10 cellular contexts compared by ENCODE assay signal in the genomic region with DNA sequence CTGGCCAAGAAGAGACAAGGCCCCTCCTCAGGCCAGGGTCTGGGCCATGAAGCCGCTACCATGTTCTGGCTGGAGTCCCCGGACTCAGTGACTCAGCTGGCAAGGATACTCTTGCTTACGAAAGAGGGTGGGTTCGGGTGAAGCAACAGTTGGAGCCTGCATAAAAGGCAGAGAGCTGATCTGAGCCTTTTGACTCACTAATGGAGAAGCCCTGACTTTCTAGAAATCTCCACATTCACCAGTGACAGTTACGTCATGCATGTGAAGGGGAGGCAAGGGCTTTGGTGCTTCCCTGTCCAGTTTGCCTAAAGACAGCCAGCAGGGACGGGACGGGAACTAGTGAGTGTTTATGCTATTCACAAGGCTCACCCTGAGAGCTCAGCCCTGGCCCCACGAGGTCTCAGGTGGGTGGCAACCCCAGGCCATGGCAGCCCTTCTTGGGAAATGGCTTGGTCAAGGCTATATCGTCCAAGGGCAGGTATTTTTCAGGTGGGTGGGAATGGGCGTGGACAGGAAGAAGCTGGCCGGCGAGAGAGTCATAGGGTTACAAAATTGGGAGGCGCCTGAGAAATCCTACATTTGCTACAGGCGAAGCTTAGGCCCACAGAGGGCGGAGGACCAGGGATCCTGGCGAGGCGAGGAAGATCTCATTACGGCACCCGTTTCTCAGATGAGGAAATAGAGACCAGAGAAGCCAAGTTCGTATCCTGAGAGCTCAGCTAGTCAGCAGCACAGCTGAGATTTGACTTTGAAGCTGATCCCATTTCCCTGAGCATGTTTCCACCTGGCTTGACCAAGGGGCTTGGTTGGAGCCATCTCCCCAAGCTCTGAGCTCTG.
A peak's percentile ranks its signal among the peaks of the same experiment; 100 is the strongest.
DNase-seq lines count a peak whose midpoint lies in the region; ATAC-seq, FAIRE-seq and TF ChIP-seq lines count a peak whose summit lies in the region.
"Had no signal": no experiment of that assay in that cellular context is flagged by ENCODE, and none has a peak within 500 bp of the region (broad histone marks: within the 10 kb centered on the region; RNA-seq: fewer than 3 reads in every experiment).

No MANE protein-coding gene starts in this region.

- no peak overlapping the region for H3K4ac ChIP-seq in H1 (replicated peaks; ENCODE audit: insufficient read length, low read depth, low read length)

- WGBS in H1 (ENCODE audit: extremely low coverage in 1 of 2, insufficient coverage in 1 of 2, insufficient read length in 1 of 2, insufficient replicate concordance in 2 of 2, low coverage in 1 of 2, low lambda C conversion rate in 2 of 2, missing lambda C conversion rate in 1 of 2), 2 experiments = 89% methylated on average over 20 of the region's 20 CpGs; no CpG with 5 or more reads in 1 of the 2 experiments

- H2AFZ ChIP-seq in H1 (ENCODE audit: low read length) = no peak overlapping the region

- ATAC-seq in activated CD8-positive, alpha-beta memory T cell treated with anti-CD3 and anti-CD28 coated beads, Interleukin-2, amount 10 ng/mL, durations not matched to agents 7 days and 5 days = no peak
- ATAC-seq in HG03460 (IDR thresholded peaks at IDR 0.05; ENCODE audit: unreplicated experiment) = no peak

- no peak overlapping the region for H2BK120ac ChIP-seq in H1 (replicated peaks; ENCODE audit: low read depth, low read length)

- H3K4me1 ChIP-seq in H1 (replicated peaks in 1 of 4; ENCODE audit: control insufficient read depth in 3 of 4, insufficient read depth in 4 of 4, low read length in 3 of 4) (peaks cover 0 to 7% (median 0%) of the 10 kb centered on the region in 4 experiments; a peak in 1 of 7 replicates), uterus (no peaks in the 10 kb centered on the region)

- no peaks in the 10 kb centered on the region for H3K27me3 ChIP-seq in H1 (replicated peaks in 1 of 4; ENCODE audit: control insufficient read depth in 3 of 4, extremely low read depth in 1 of 4, insufficient read depth in 3 of 4, low read length in 3 of 4)
- H3K27me3 ChIP-seq in uterus = no peaks in the 10 kb centered on the region

- TF ChIP-seq CTCF in H1 (IDR thresholded peaks at IDR 0.05; ENCODE audit: control extremely low read depth in 1 of 3, insufficient read depth in 1 of 3, low read depth in 1 of 3, low read length in 3 of 3) = no peak
- TF ChIP-seq CTCF in uterus (IDR thresholded peaks at IDR 0.05) = no peak

- no peak overlapping the region for H3K4me3 Mint-ChIP-seq in activated CD8-positive, alpha-beta memory T cell treated with anti-CD3 and anti-CD28 coated beads, Interleukin-2, amount 10 ng/mL, durations not matched to agents 7 days and 5 days

- no peak for FAIRE-seq in H1 (lab: Jason Lieb, UNC)

- no peak overlapping the region for H3K23ac ChIP-seq in H1 (ENCODE audit: insufficient read length)

- H3K4me2 ChIP-seq in H1 (ENCODE audit: insufficient read depth in 1 of 2, low read depth in 2 of 2, low read length in 2 of 2) = no peak overlapping the region

- no peak overlapping the region for H3K27ac ChIP-seq in H1 (ENCODE audit: low read depth, low read length)
- H3K27ac ChIP-seq in uterus = no peak overlapping the region

- H2AK5ac ChIP-seq in H1 (ENCODE audit: low read depth, low read length) = no peak overlapping the region

- no peaks in the 10 kb centered on the region for H3K23me2 ChIP-seq in H1 (ENCODE audit: low read depth, low read length)

- no peak overlapping the region for H4K91ac ChIP-seq in H1 (replicated peaks; ENCODE audit: insufficient read length, low read length)

- peak overlapping the region; percentile 12; the same call in 1 of the 2 replicates for H4K8ac ChIP-seq in H1 (ENCODE audit: extremely low read depth, insufficient read depth, low read length)

- H3K36me3 ChIP-seq in H1 (ENCODE audit: control insufficient read depth in 2 of 4, insufficient read depth in 4 of 4, low read length in 3 of 4) = no peaks in the 10 kb centered on the region; a peak in 1 of 8 replicates
- H3K36me3 ChIP-seq in uterus = no peaks in the 10 kb centered on the region

- H3K56ac ChIP-seq in H1 (replicated peaks; ENCODE audit: insufficient read length, low read depth, low read length) = no peak overlapping the region

- no peaks in the 10 kb centered on the region for H3K79me2 ChIP-seq in H1 (ENCODE audit: control insufficient read depth in 1 of 2, insufficient read depth in 2 of 2, low read length in 2 of 2)

- POLR2A ChIA-PET in H1 (lab: Charles Lee; ENCODE audit: partially characterized antibody) = no interaction called here

- intact Hi-C loops in uterus (cut with DNase I; ENCODE audit: low total_unique reads) = no loop called here

- H2BK20ac ChIP-seq in H1 (ENCODE audit: low read length) = no peak overlapping the region

- peaks cover 2% of the 10 kb centered on the region for H3K27me3 Mint-ChIP-seq in activated CD8-positive, alpha-beta memory T cell treated with anti-CD3 and anti-CD28 coated beads, Interleukin-2, amount 10 ng/mL, durations not matched to agents 7 days and 5 days

- H2BK15ac ChIP-seq in H1 (ENCODE audit: low read length) = no peak overlapping the region

- no peaks in the 10 kb centered on the region for H3K36me3 Mint-ChIP-seq in activated CD8-positive, alpha-beta memory T cell treated with anti-CD3 and anti-CD28 coated beads, Interleukin-2, amount 10 ng/mL, durations not matched to agents 7 days and 5 days

- H3K79me1 ChIP-seq in H1 (ENCODE audit: low read depth, low read length) = no peaks in the 10 kb centered on the region

- no peaks in the 10 kb centered on the region for H3K9me3 Mint-ChIP-seq in activated CD8-positive, alpha-beta memory T cell treated with anti-CD3 and anti-CD28 coated beads, Interleukin-2, amount 10 ng/mL, durations not matched to agents 7 days and 5 days (ENCODE audit: low read depth)

- no peak overlapping the region; a peak in 1 of 7 replicates for H3K9ac ChIP-seq in H1 (replicated peaks in 1 of 4; ENCODE audit: extremely low read depth in 1 of 4, low read depth in 3 of 4, low read length in 3 of 4)

- no peaks in the 10 kb centered on the region for H4K20me1 ChIP-seq in H1 (replicated peaks in 1 of 2; ENCODE audit: control insufficient read depth in 1 of 2, insufficient read depth in 2 of 2, low read length in 2 of 2)

- DNase-seq in activated CD8-positive, alpha-beta memory T cell treated with anti-CD3 and anti-CD28 coated beads, Interleukin-2, amount 10 ng/mL, durations not matched to agents 7 days and 5 days = peak; percentile 34
- no peak for DNase-seq in activated CD8-positive, alpha-beta memory T cell treated with anti-CD3 and anti-CD28 coated beads, Interleukin-2, amount 50 U/mL, for 4 hours
- DNase-seq in H1 (ENCODE audit: low read depth in 1 of 2, low spot score in 2 of 2) (peak in 1 of 2 experiments; percentile 26), medulla oblongata (ENCODE audit: extremely low spot score) (peak; percentile 13), uterus (peak; percentile 51 to 69), iPS-NIHi7 (ENCODE audit: extremely low spot score) (no peak), activated T-cell treated with anti-CD3 and anti-CD28 coated beads for 4 hours (no peak)
- DNase-seq: activated gamma-delta T cell treated with Interleukin-2 at 50 U/mL for 16 hours, NCI-H2171 treated with DMSO at 0.1 percent for 48 hours had no signal

- H3K18ac ChIP-seq in H1 (ENCODE audit: extremely low read depth, low read length) = no peak overlapping the region

- no peak overlapping the region for H2BK12ac ChIP-seq in H1 (ENCODE audit: low read depth, low read length)

- no peak for TF ChIP-seq EP300 in H1 (IDR thresholded peaks at IDR 0.05; ENCODE audit: borderline replicate concordance in 1 of 2, low read depth in 2 of 2, low read length in 2 of 2)

- TF ChIP-seq POLR2A in H1 (IDR thresholded peaks at IDR 0.05; ENCODE audit: control extremely low read depth in 1 of 2, low read depth in 2 of 2, low read length in 2 of 2) (no peak), uterus (IDR thresholded peaks at IDR 0.05) (no peak)

- no peak overlapping the region for H4K5ac ChIP-seq in H1 (ENCODE audit: insufficient read length, low read depth, low read length)

- no peaks in the 10 kb centered on the region for H3K9me3 ChIP-seq in H1 (ENCODE audit: insufficient read depth in 2 of 2, low read depth in 1 of 2, low read length in 1 of 2)
- no peaks in the 10 kb centered on the region for H3K9me3 ChIP-seq in uterus

- no peak overlapping the region for H3K14ac ChIP-seq in H1 (ENCODE audit: insufficient read length)

- peaks cover 8% of the 10 kb centered on the region for H3K4me1 Mint-ChIP-seq in activated CD8-positive, alpha-beta memory T cell treated with anti-CD3 and anti-CD28 coated beads, Interleukin-2, amount 10 ng/mL, durations not matched to agents 7 days and 5 days

- CTCF ChIA-PET in activated CD8-positive, alpha-beta memory T cell treated with anti-CD3 and anti-CD28 coated beads, Interleukin-2, amount 10 ng/mL, durations not matched to agents 7 days and 5 days (lab: Charles Lee) = no interaction called here
- CTCF ChIA-PET in H1 (lab: Charles Lee; ENCODE audit: partially characterized antibody) = interaction anchor here (0.5 to 1.2 kb wide), 5 partner anchors 9 to 299 kb away, joined by 3 read pairs; no protein-coding TSS in a partner anchor

- no peak overlapping the region for H3K4me3 ChIP-seq in H1 (ENCODE audit: extremely low read depth in 1 of 4, insufficient read depth in 2 of 4, low read depth in 3 of 4, low read length in 4 of 4)
- H3K4me3 ChIP-seq in uterus = no peak overlapping the region

- H3K27ac Mint-ChIP-seq in activated CD8-positive, alpha-beta memory T cell treated with anti-CD3 and anti-CD28 coated beads, Interleukin-2, amount 10 ng/mL, durations not matched to agents 7 days and 5 days = no peak overlapping the region

- H2BK5ac ChIP-seq in H1 (ENCODE audit: low read depth, low read length) = peak overlapping the region; percentile 44; the same call in 1 of the 2 replicates

- no peak for TF ChIP-seq RAD21 in H1 (IDR thresholded peaks at IDR 0.05 in 1 of 2, conservative IDR thresholded peaks at IDR 0.05 in 1 of 2; ENCODE audit: low read depth in 2 of 2, low read length in 2 of 2)

TF ChIP-seq in H1, 55 proteins besides CTCF, POLR2A, EP300 and RAD21 (continues in another document):
- TF ChIP-seq JUND (IDR thresholded peaks at IDR 0.05; ENCODE audit: low read length) (no peak), FOSL1 (IDR thresholded peaks at IDR 0.05; ENCODE audit: insufficient read depth, low read depth, low read length) (no peak), CBX5 (IDR thresholded peaks at IDR 0.05; ENCODE audit: low read depth, low read length) (no peak), HDAC6 (IDR thresholded peaks at IDR 0.05; ENCODE audit: low read depth, low read length) (no peak), ZNF274 (IDR thresholded peaks at IDR 0.05; ENCODE audit: borderline replicate concordance, extremely low read depth, low read length) (no peak), MAFK (IDR thresholded peaks at IDR 0.05; ENCODE audit: low read depth, low read length) (no peak), TAF1 (IDR thresholded peaks at IDR 0.05; ENCODE audit: low read depth, low read length) (no peak), RBBP5 (IDR thresholded peaks at IDR 0.05; ENCODE audit: borderline replicate concordance, low read depth, low read length) (no peak)
- TF ChIP-seq, protein P1, sequence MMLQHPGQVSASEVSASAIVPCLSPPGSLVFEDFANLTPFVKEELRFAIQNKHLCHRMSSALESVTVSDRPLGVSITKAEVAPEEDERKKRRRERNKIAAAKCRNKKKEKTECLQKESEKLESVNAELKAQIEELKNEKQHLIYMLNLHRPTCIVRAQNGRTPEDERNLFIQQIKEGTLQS (IDR thresholded peaks at IDR 0.05; ENCODE audit: insufficient read depth, low read depth, low read length) = no peak

Comparison
In these comparisons a context has a peak if more than half of its experiments do, and no peak if none do; other contexts are left out.
1. DNase-seq: peak in activated CD8-positive, alpha-beta memory T cell treated with anti-CD3 and anti-CD28 coated beads, Interleukin-2, amount 10 ng/mL, durations not matched to agents 7 days and 5 days (single experiment), medulla oblongata (single experiment) and uterus (2 of 2); none in activated CD8-positive, alpha-beta memory T cell treated with anti-CD3 and anti-CD28 coated beads, Interleukin-2, amount 50 U/mL, for 4 hours (single experiment), iPS-NIHi7 (single experiment) and activated T-cell treated with anti-CD3 and anti-CD28 coated beads for 4 hours (single experiment).